ENCODE assay signal across 8 cellular contexts in genomic region chr3:49104052-49104426, GRCh38. TPM values are rescaled to one million over a fixed set of nuclear protein-coding genes. Genes with fewer than 3 reads are reported as not detected.
A peak's percentile ranks its signal among the peaks of the same experiment; 100 is the strongest.
DNase-seq lines count a peak whose midpoint lies in the region; ATAC-seq and TF ChIP-seq lines count a peak whose summit lies in the region.

No MANE protein-coding gene starts in this region.

- 0 out of 2 replicates have a peak, but pooled peaks cover 5% of the 10 kb centered on the region for H3K4me1 ChIP-seq in MM.1S (ENCODE audit: low read length)
- peaks cover 11% of the 10 kb centered on the region for H3K4me1 ChIP-seq in effector memory CD4-positive, alpha-beta T cell (ENCODE audit: control insufficient read depth, insufficient read depth, low read length, poor library complexity, severe bottlenecking)

- H3K4me1 Mint-ChIP-seq in nephron progenitor cell, result peaks cover 30% of the 10 kb centered on the region

- no peaks in the 10 kb centered on the region for H3K9me3 ChIP-seq in MM.1S (replicated peaks; ENCODE audit: insufficient read depth, low read length)
- no peaks in the 10 kb centered on the region for H3K9me3 ChIP-seq in effector memory CD4-positive, alpha-beta T cell (ENCODE audit: control insufficient read depth, low read length)

- peak overlapping the region; percentile 78 for H3K4me3 ChIP-seq in BJ (ENCODE audit: low read depth, low read length)
- peak overlapping the region; percentile 84 for H3K4me3 ChIP-seq in MM.1S (ENCODE audit: low read length)
- peak overlapping the region; percentile 84 for H3K4me3 ChIP-seq in effector memory CD4-positive, alpha-beta T cell (ENCODE audit: insufficient read depth, low read depth, low read length, poor library complexity, severe bottlenecking)

- CTCF ChIA-PET in BJ (lab: Yijun Ruan, JAX), result interaction anchor here (1.6 kb wide), 1 partner anchor 10 kb away, joined by 6 read pairs; the partner anchor contains the start of gene QRICH1

- H3K79me2 ChIP-seq in MM.1S (ENCODE audit: low read length), result peaks cover 22% of the 10 kb centered on the region

- H3K36me3 Mint-ChIP-seq in nephron progenitor cell (ENCODE audit: low read depth), result peaks cover 37% of the 10 kb centered on the region

- H3K27ac Mint-ChIP-seq in nephron progenitor cell, result peak overlapping the region; percentile 100

- no peaks in the 10 kb centered on the region for H3K27me3 Mint-ChIP-seq in nephron progenitor cell (ENCODE audit: low read depth, poor library complexity)

- peak overlapping the region; percentile 96 for H3K4me3 Mint-ChIP-seq in nephron progenitor cell

- no peaks in the 10 kb centered on the region for H3K9me2 ChIP-seq in MM.1S (replicated peaks; ENCODE audit: insufficient read depth, low read length)

- POLR2A ChIA-PET in BJ (lab: Charles Lee), result interaction anchor here (1.0 kb wide), 1 partner anchor 10 kb away, joined by 4 read pairs; the partner anchor contains the start of gene QRICH1

- H4K20me1 ChIP-seq in MM.1S (ENCODE audit: insufficient read depth, low read length), result no peaks in the 10 kb centered on the region

- H3K9ac ChIP-seq in MM.1S (ENCODE audit: low read length), result peak overlapping the region; percentile 88

- no peak for DNase-seq in BJ (ENCODE audit: low read depth)
- DNase-seq in MM.1S, result no peak
- DNase-seq in effector memory CD4-positive, alpha-beta T cell, result no peak
- DNase-seq in nephron progenitor cell, result no peak
- DNase-seq in hippocampal formation (lab: John Stamatoyannopoulos, UW), result no peak
- no peak for DNase-seq in glomerular visceral epithelial cell (ENCODE audit: extremely low spot score)
- DNase-seq in effector CD8-positive, alpha-beta T cell (lab: John Stamatoyannopoulos, UW), result no peak

- H3K36me3 ChIP-seq in BJ (ENCODE audit: control insufficient read depth, insufficient read depth, low read length), result peaks cover 36% of the 10 kb centered on the region
- no peaks in the 10 kb centered on the region for H3K36me3 ChIP-seq in MM.1S (replicated peaks; ENCODE audit: insufficient read depth, low read length)
- peaks cover 46% of the 10 kb centered on the region for H3K36me3 ChIP-seq in effector memory CD4-positive, alpha-beta T cell (ENCODE audit: control insufficient read depth, insufficient read depth, low read length)

- TF ChIP-seq CTCF in BJ (IDR thresholded peaks at IDR 0.05; ENCODE audit: insufficient read depth, low read depth, low read length), result no peak
- TF ChIP-seq CTCF in MM.1S (IDR thresholded peaks at IDR 0.05; ENCODE audit: low read length), result no peak
- TF ChIP-seq CTCF in nephron progenitor cell (IDR thresholded peaks at IDR 0.05), result no peak

- H3K27me3 ChIP-seq in BJ (ENCODE audit: control insufficient read depth, insufficient read depth, low read length) (no peaks in the 10 kb centered on the region), MM.1S (replicated peaks; ENCODE audit: insufficient read depth, low read length) (no peaks in the 10 kb centered on the region)
- no peaks in the 10 kb centered on the region for H3K27me3 ChIP-seq in effector memory CD4-positive, alpha-beta T cell (replicated peaks; ENCODE audit: control insufficient read depth, insufficient read depth, low read length, poor library complexity, severe bottlenecking)

- peak overlapping the region; percentile 79 for H3K4me2 ChIP-seq in MM.1S (ENCODE audit: low read depth, low read length)

- peak overlapping the region; percentile 38; the same call in 1 of the 2 replicates for H3K27ac ChIP-seq in MM.1S (ENCODE audit: low read length)
- H3K27ac ChIP-seq in effector memory CD4-positive, alpha-beta T cell (ENCODE audit: insufficient read depth, low read length, poor library complexity, severe bottlenecking), result peak overlapping the region; percentile 84

- H3F3A ChIP-seq in MM.1S (ENCODE audit: insufficient read depth, low read length), result peaks cover 4% of the 10 kb centered on the region; the same call in 1 of the 2 replicates

- peak overlapping the region; percentile 86 for H2AFZ ChIP-seq in MM.1S (ENCODE audit: low read length)

- no peaks in the 10 kb centered on the region for H3K9me3 Mint-ChIP-seq in nephron progenitor cell

- no peak for ATAC-seq in GM21390 (IDR thresholded peaks at IDR 0.05; ENCODE audit: unreplicated experiment)

RNA-seq across cellular contexts. Expression of gene QARS1, which starts 0.5 kb away (rescaled TPM):
- polyA plus RNA-seq in BJ (2011; rRNA removed), result 221 and 339 TPM in 2 replicates
- 273 and 304 TPM in 2 replicates for polyA minus RNA-seq in BJ (2011; rRNA and poly(A)+ RNA removed)

RNA-seq across cellular contexts. Expression of gene QRICH1, which starts 10.2 kb away (rescaled TPM):
- polyA plus RNA-seq in BJ (2011; rRNA removed), result 51.8 and 77.3 TPM in 2 replicates
- 109 and 165 TPM in 2 replicates for polyA minus RNA-seq in BJ (2011; rRNA and poly(A)+ RNA removed)

RNA-seq across cellular contexts. Expression of gene USP19, which starts 16.6 kb away (rescaled TPM):
- polyA plus RNA-seq in BJ (2011; rRNA removed), result 32.9 and 54.6 TPM in 2 replicates
- 68.0 and 97.6 TPM in 2 replicates for polyA minus RNA-seq in BJ (2011; rRNA and poly(A)+ RNA removed)

RNA-seq across cellular contexts. Expression of gene LAMB2, which starts 28.8 kb away (rescaled TPM):
- 967 and 1,544 TPM in 2 replicates for polyA plus RNA-seq in BJ (2011; rRNA removed)
- polyA minus RNA-seq in BJ (2011; rRNA and poly(A)+ RNA removed), result 419 and 530 TPM in 2 replicates
